Comparison of ENCODE assay signal across 19 cellular contexts in genomic region chr3:15585111-15585844, GRCh38.
"Had no signal": no experiment of that assay in that cellular context is flagged by ENCODE, and none has a peak within 500 bp of the region (broad histone marks: within the 10 kb centered on the region; RNA-seq: fewer than 3 reads in every experiment).

No MANE protein-coding gene starts in this region.

- H3K36me3 ChIP-seq: ovary had no signal

- H3K4me1 ChIP-seq: left lung, transverse colon had no signal

- H3K4me3 ChIP-seq: cardiac muscle cell, left lung, ovary, transverse colon had no signal

- H3K27ac ChIP-seq: cardiac muscle cell, epithelial cell of prostate, left lung, ovary, transverse colon had no signal

- DNase-seq: activated CD4-positive, alpha-beta memory T cell treated with anti-CD3 and anti-CD28 coated beads for 36 hours; activated CD4-positive, alpha-beta T cell treated with anti-CD3 and anti-CD28 coated beads for 1 hour; activated gamma-delta T cell; activated naive CD8-positive, alpha-beta T cell treated with anti-CD3 and anti-CD28 coated beads for 36 hours; activated T-cell treated with anti-CD3 and anti-CD28 coated beads, Interleukin-2, amount 50 U/mL, for 48 hours; cortex of kidney; effector memory CD4-positive, alpha-beta T cell; foreskin fibroblast; islet precursor cell; left lung; mesendoderm; nephron progenitor cell; ovary; retina; small intestine; T-helper 9 cell; transverse colon had no signal

- H3K27me3 ChIP-seq: cardiac muscle cell, left lung, ovary, transverse colon had no signal

- H3K9me3 ChIP-seq: left lung, ovary, transverse colon had no signal

- ATAC-seq: left lung had no signal
